In the genomic region with DNA sequence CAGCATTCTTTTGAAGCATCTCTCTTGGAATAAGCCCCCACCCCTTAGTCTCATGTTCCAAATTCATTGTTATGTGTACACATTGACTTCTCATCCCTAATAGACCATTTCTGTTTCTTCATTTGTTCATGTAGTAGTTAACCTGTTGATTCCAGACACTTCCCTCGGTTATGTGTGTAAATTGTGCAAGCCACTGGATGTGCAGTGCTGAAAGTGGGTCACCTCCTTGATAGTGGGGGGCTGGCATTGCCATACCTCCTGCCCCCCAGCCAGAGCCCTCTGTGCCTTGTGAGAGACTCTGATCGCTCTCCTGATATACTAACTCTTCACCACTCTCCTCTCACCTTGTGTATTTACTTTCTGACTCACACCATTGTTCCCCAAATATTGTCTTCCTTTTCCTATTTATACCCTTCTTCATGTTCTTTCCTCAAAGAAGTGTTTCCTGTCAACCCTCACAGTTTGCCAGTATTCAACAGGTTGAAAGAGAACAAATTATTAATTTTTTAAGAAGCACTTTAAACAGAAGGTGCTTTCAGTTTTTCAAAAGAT, we compare ENCODE assay signal across 2 cellular contexts.
A peak's percentile ranks its signal among the peaks of the same experiment; 100 is the strongest.
TF ChIP-seq lines count a peak whose summit lies in the region.

No MANE protein-coding gene starts in this region.

TF ChIP-seq in A549, 52 proteins besides CTCF, POLR2A, EP300 and RAD21 (continued from another document):
- TF ChIP-seq EHMT2 (IDR thresholded peaks at IDR 0.05; ENCODE audit: low read depth) = no peak
- TF ChIP-seq GATA3 (IDR thresholded peaks at IDR 0.05; ENCODE audit: borderline replicate concordance) = peak; percentile 42; the same call in 1 of the 2 replicates

TF ChIP-seq in GM12878, 131 proteins besides CTCF, POLR2A, EP300 and RAD21 (continued from another document):
- no peak for TF ChIP-seq NFYA (IDR thresholded peaks at IDR 0.05; ENCODE audit: borderline replicate concordance, low read depth, low read length)
- TF ChIP-seq EZH2 (IDR thresholded peaks at IDR 0.05; ENCODE audit: borderline replicate concordance, control insufficient read depth, low read depth, low read length) = no peak
- TF ChIP-seq, protein P1, sequence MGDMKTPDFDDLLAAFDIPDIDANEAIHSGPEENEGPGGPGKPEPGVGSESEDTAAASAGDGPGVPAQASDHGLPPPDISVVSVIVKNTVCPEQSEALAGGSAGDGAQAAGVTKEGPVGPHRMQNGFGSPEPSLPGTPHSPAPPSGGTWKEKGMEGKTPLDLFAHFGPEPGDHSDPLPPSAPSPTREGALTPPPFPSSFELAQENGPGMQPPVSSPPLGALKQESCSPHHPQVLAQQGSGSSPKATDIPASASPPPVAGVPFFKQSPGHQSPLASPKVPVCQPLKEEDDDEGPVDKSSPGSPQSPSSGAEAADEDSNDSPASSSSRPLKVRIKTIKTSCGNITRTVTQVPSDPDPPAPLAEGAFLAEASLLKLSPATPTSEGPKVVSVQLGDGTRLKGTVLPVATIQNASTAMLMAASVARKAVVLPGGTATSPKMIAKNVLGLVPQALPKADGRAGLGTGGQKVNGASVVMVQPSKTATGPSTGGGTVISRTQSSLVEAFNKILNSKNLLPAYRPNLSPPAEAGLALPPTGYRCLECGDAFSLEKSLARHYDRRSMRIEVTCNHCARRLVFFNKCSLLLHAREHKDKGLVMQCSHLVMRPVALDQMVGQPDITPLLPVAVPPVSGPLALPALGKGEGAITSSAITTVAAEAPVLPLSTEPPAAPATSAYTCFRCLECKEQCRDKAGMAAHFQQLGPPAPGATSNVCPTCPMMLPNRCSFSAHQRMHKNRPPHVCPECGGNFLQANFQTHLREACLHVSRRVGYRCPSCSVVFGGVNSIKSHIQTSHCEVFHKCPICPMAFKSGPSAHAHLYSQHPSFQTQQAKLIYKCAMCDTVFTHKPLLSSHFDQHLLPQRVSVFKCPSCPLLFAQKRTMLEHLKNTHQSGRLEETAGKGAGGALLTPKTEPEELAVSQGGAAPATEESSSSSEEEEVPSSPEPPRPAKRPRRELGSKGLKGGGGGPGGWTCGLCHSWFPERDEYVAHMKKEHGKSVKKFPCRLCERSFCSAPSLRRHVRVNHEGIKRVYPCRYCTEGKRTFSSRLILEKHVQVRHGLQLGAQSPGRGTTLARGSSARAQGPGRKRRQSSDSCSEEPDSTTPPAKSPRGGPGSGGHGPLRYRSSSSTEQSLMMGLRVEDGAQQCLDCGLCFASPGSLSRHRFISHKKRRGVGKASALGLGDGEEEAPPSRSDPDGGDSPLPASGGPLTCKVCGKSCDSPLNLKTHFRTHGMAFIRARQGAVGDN (IDR thresholded peaks at IDR 0.05) = no peak
- TF ChIP-seq FOXK2 (IDR thresholded peaks at IDR 0.05) = no peak
- TF ChIP-seq, protein P2, sequence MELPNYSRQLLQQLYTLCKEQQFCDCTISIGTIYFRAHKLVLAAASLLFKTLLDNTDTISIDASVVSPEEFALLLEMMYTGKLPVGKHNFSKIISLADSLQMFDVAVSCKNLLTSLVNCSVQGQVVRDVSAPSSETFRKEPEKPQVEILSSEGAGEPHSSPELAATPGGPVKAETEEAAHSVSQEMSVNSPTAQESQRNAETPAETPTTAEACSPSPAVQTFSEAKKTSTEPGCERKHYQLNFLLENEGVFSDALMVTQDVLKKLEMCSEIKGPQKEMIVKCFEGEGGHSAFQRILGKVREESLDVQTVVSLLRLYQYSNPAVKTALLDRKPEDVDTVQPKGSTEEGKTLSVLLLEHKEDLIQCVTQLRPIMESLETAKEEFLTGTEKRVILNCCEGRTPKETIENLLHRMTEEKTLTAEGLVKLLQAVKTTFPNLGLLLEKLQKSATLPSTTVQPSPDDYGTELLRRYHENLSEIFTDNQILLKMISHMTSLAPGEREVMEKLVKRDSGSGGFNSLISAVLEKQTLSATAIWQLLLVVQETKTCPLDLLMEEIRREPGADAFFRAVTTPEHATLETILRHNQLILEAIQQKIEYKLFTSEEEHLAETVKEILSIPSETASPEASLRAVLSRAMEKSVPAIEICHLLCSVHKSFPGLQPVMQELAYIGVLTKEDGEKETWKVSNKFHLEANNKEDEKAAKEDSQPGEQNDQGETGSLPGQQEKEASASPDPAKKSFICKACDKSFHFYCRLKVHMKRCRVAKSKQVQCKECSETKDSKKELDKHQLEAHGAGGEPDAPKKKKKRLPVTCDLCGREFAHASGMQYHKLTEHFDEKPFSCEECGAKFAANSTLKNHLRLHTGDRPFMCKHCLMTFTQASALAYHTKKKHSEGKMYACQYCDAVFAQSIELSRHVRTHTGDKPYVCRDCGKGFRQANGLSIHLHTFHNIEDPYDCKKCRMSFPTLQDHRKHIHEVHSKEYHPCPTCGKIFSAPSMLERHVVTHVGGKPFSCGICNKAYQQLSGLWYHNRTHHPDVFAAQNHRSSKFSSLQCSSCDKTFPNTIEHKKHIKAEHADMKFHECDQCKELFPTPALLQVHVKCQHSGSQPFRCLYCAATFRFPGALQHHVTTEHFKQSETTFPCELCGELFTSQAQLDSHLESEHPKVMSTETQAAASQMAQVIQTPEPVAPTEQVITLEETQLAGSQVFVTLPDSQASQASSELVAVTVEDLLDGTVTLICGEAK (IDR thresholded peaks at IDR 0.05; ENCODE audit: borderline replicate concordance) = no peak
- no peak for TF ChIP-seq IRF4 (IDR thresholded peaks at IDR 0.05; ENCODE audit: low read depth, low read length)
- TF ChIP-seq WRNIP1 (IDR thresholded peaks at IDR 0.05; ENCODE audit: borderline replicate concordance, low read depth, low read length) = no peak
- no peak for TF ChIP-seq TCF12 (IDR thresholded peaks at IDR 0.05; ENCODE audit: low read depth, low read length)
